ENCODE assay signal across 8 cellular contexts in genomic region chr10:92691591-92692084, GRCh38.
DNase-seq lines count a peak whose midpoint lies in the region; ATAC-seq lines count a peak whose summit lies in the region.

No MANE protein-coding gene starts in this region.

- DNase-seq in activated T-cell treated with anti-CD3 and anti-CD28 coated beads, Interleukin-2, amount 50 U/mL, for 48 hours = peak; percentile 32 to 47
- peak; percentile 41 for DNase-seq in stimulated activated CD8-positive, alpha-beta memory T cell treated with anti-CD3 and anti-CD28 coated beads, Interleukin-4, amount 100 ng/mL, for 48 hours
- DNase-seq in OCI-M2 (lab: John Stamatoyannopoulos, UW; ENCODE audit: unreplicated experiment) = no peak

- no peak for ATAC-seq in HG02642 (IDR thresholded peaks at IDR 0.05; ENCODE audit: poor library complexity, unreplicated experiment)
- no peak for ATAC-seq in HG02610 (IDR thresholded peaks at IDR 0.05; ENCODE audit: unreplicated experiment)
- ATAC-seq in HG02938 (IDR thresholded peaks at IDR 0.05; ENCODE audit: unreplicated experiment) = no peak

- H3K4me3 ChIP-seq in HUES6 (ENCODE audit: low read depth, low read length) = peak overlapping the region; percentile 50
- H3K4me3 ChIP-seq in iPS-18a (ENCODE audit: low read length) = peak overlapping the region; percentile 40

- H3K4me1 ChIP-seq in HUES6 (ENCODE audit: control insufficient read depth, insufficient read depth, low read length) (peaks cover 26% of the 10 kb centered on the region), iPS-18a (ENCODE audit: control insufficient read depth, low read depth, low read length) (peaks cover 20% of the 10 kb centered on the region)

- H3K9me3 ChIP-seq in HUES6 (ENCODE audit: control insufficient read depth, insufficient read depth, low read depth, low read length) (no peaks in the 10 kb centered on the region), iPS-18a (ENCODE audit: control insufficient read depth, low read depth, low read length) (no peaks in the 10 kb centered on the region)

- H3K27me3 ChIP-seq in HUES6 (ENCODE audit: control insufficient read depth, insufficient read depth, low read length) (peaks cover 91% of the 10 kb centered on the region), iPS-18a (ENCODE audit: control insufficient read depth, insufficient read depth, low read length) (peaks cover 98% of the 10 kb centered on the region)

- no peak overlapping the region for H3K27ac ChIP-seq in HUES6 (ENCODE audit: low read depth, low read length)
- no peak overlapping the region for H3K27ac ChIP-seq in iPS-18a (ENCODE audit: low read length)

- H3K36me3 ChIP-seq in HUES6 (ENCODE audit: control insufficient read depth, insufficient read depth, low read length) (no peaks in the 10 kb centered on the region), iPS-18a (ENCODE audit: control insufficient read depth, low read depth, low read length) (no peaks in the 10 kb centered on the region)

- H3K9ac ChIP-seq in HUES6 (ENCODE audit: low read length) (no peak overlapping the region), iPS-18a (ENCODE audit: low read length) (no peak overlapping the region)
